ENCODE assay signal across 18 cellular contexts in the genomic region with DNA sequence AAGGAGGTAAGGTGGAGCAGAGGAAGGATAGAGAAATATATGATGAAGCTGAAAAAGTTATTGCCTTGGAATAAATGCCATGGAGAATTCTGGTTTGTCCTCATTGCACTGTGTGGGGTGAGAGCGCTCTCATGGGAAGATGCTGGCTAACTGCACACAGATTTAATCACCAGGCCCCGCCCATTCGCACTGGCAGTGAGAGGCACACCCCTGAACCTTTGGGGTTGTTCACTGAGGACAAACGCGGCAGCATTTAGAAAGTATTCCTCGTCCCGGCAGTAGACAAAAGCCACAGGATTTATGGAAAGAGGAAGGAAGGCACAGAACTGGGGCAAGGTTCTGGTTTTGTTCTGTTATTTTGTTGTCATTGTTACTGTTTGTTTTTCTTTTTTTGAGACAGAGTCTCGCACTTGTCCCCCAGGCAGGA.
DNase-seq lines count a peak whose midpoint lies in the region; ATAC-seq lines count a peak whose summit lies in the region.
"Had no signal": no experiment of that assay in that cellular context is flagged by ENCODE, and none has a peak within 500 bp of the region (broad histone marks: within the 10 kb centered on the region; RNA-seq: fewer than 3 reads in every experiment).

No MANE protein-coding gene starts in this region.

- H3K27me3 Mint-ChIP-seq in T-helper 17 cell (no peaks in the 10 kb centered on the region), immature natural killer cell (ENCODE audit: low read depth in 3 of 3) (peaks cover 0 to 9% (median 3%) of the 10 kb centered on the region in 3 donors)

- no peak for DNase-seq in Right ventricle myocardium inferior (ENCODE audit: missing footprints)
- no peak for DNase-seq in left ventricle myocardium superior
- no peak for DNase-seq in T-helper 17 cell
- peak in 2 of 3 donors; percentile 52 to 57 for DNase-seq in immature natural killer cell
- DNase-seq in stromal cell of bone marrow (ENCODE audit: low read depth) = peak; percentile 28
- DNase-seq in substantia nigra (lab: John Stamatoyannopoulos, UW) = no peak
- DNase-seq in SW 1271 (lab: John Stamatoyannopoulos, UW) = no peak
- DNase-seq: activated naive CD4-positive, alpha-beta T cell treated with anti-CD3 and anti-CD28 coated beads for 36 hours; brain microvascular endothelial cell; NCI-H1694 treated with DMSO at 0.1 percent for 48 hours; NCI-H446; nucleus accumbens; RPMI8226; sigmoid colon; testis had no signal

- H3K27ac ChIP-seq in substantia nigra (ENCODE audit: low read depth, low read length, poor library complexity, severe bottlenecking) = no peak overlapping the region
- H3K27ac ChIP-seq: brain microvascular endothelial cell, esophagus muscularis mucosa, sigmoid colon, testis had no signal

- no peaks in the 10 kb centered on the region for H3K9me3 ChIP-seq in T-helper 17 cell (ENCODE audit: control insufficient read depth, low read length, poor library complexity, severe bottlenecking)
- H3K9me3 ChIP-seq: esophagus muscularis mucosa, sigmoid colon, testis had no signal

- H3K9me3 Mint-ChIP-seq in immature natural killer cell = no peaks in the 10 kb centered on the region
- H3K9me3 Mint-ChIP-seq: activated naive CD4-positive, alpha-beta T cell treated with anti-CD3 and anti-CD28 coated beads for 36 hours; WTC11 had no signal

- H3K27ac Mint-ChIP-seq in T-helper 17 cell (no peak overlapping the region), immature natural killer cell (peak overlapping the region; percentile 92 to 96 (median 94))
- H3K27ac Mint-ChIP-seq: activated naive CD4-positive, alpha-beta T cell treated with anti-CD3 and anti-CD28 coated beads for 36 hours; WTC11 had no signal

- H3K4me1 Mint-ChIP-seq in T-helper 17 cell (peaks cover 22% of the 10 kb centered on the region), immature natural killer cell (peaks cover 78 to 92% of the 10 kb centered on the region in 2 donors)
- H3K4me1 Mint-ChIP-seq: WTC11 had no signal

- H3K4me3 Mint-ChIP-seq in T-helper 17 cell (peak overlapping the region; percentile 36), immature natural killer cell (peak overlapping the region; percentile 76 to 82 (median 79))
- H3K4me3 Mint-ChIP-seq: activated naive CD4-positive, alpha-beta T cell treated with anti-CD3 and anti-CD28 coated beads for 36 hours; WTC11 had no signal

- intact Hi-C loops in Right ventricle myocardium inferior (cut with DNase I) = no loop called here
- intact Hi-C loops in left ventricle myocardium superior (cut with micrococcal nuclease) = no loop called here

- H3K36me3 Mint-ChIP-seq in T-helper 17 cell (ENCODE audit: low read depth) (no peaks in the 10 kb centered on the region), immature natural killer cell (peaks cover 16 to 41% (median 41%) of the 10 kb centered on the region in 3 donors)

- peak; percentile 29 for ATAC-seq in Right ventricle myocardium inferior
- ATAC-seq in left ventricle myocardium superior = no peak
- no peak for ATAC-seq in T-helper 17 cell
- ATAC-seq in HG03045 (IDR thresholded peaks at IDR 0.05; ENCODE audit: unreplicated experiment) = no peak
- ATAC-seq: WTC11 had no signal

Comparison
In these comparisons a context has a peak if more than half of its experiments do, and no peak if none do; other contexts are left out.
1. DNase-seq: peak in immature natural killer cell (2 of 3) and stromal cell of bone marrow (single experiment); none in Right ventricle myocardium inferior (single experiment), left ventricle myocardium superior (single experiment), T-helper 17 cell (0 of 3), substantia nigra (0 of 49) and SW 1271 (0 of 2).